25 cellular contexts compared by ENCODE assay signal in the genomic region with DNA sequence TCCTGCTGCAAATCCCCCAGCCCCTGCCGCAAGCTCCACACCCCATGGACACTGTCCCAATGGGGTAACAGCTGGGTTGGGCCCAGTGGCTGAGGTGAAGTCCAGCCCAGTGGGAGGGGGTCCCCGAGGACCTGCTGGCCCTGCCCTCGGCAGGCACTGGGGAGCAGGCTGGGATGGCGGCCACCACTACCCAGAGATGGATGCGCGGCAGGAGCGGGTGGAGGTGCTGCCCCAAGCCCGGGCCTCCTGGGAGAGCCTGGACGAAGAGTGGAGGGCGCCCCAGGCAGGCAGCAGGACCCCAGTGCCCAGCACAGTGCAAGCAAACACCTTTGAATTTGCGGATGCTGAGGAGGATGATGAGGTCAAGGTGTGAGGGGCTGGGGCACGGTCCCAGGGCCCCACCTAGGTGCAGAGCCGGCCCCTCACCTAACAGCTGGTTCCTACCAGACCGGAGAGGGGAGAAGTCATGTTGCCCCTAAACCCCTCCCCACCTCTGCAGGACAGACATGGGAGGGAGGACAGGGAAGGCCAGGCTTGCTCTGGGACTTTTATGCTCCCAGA. TPM values are rescaled to one million over a fixed set of nuclear protein-coding genes. Genes with fewer than 3 reads are reported as not detected.
DNase-seq lines count a peak whose midpoint lies in the region; ATAC-seq, FAIRE-seq and TF ChIP-seq lines count a peak whose summit lies in the region.
"Had no signal": no experiment of that assay in that cellular context is flagged by ENCODE, and none has a peak within 500 bp of the region (broad histone marks: within the 10 kb centered on the region; RNA-seq: fewer than 3 reads in every experiment).

No MANE protein-coding gene starts in this region.

- CTCF ChIA-PET in HCT116 (lab: Charles Lee) (interaction anchor here (0.8 to 10.7 kb wide), 6 partner anchors 23 to 309 kb away, joined by 3 to 238 read pairs (median 4); no protein-coding TSS in a partner anchor), K562 (lab: Yijun Ruan, JAX; ENCODE audit: low intra/inter-chr PET ratio) (no interaction called here)

- no peak for FAIRE-seq in K562 (lab: Jason Lieb, UNC)

- no peak for TF ChIP-seq POLR2A in HCT116 (IDR thresholded peaks at IDR 0.05; ENCODE audit: borderline replicate concordance, extremely low read depth, insufficient read depth, insufficient read length)
- peak; percentile 14 for TF ChIP-seq POLR2A in K562 (conservative IDR thresholded peaks at IDR 0.05)
- TF ChIP-seq POLR2A in right lobe of liver (IDR thresholded peaks at IDR 0.05) = peak; percentile 8

- peak overlapping the region; percentile 63 for H3K4me2 ChIP-seq in HCT116 (ENCODE audit: low read length)
- no peak overlapping the region for H3K4me2 ChIP-seq in K562 (ENCODE audit: insufficient read depth, low read length)

- no peak overlapping the region for H3K27ac Mint-ChIP-seq in natural killer cell
- H3K27ac Mint-ChIP-seq: activated naive CD4-positive, alpha-beta T cell treated with anti-CD3 and anti-CD28 coated beads for 36 hours; HFFc6; nephron progenitor cell; T-helper 17 cell had no signal

- in situ Hi-C loops in K562 (cut with MboI) = no loop called here

- no peak for TF ChIP-seq CTCF in HCT116 (IDR thresholded peaks at IDR 0.05 in 2 of 3, conservative IDR thresholded peaks at IDR 0.05 in 1 of 3; ENCODE audit: borderline replicate concordance in 1 of 3, insufficient read depth in 1 of 3, low read depth in 2 of 3, low read length in 2 of 3)
- TF ChIP-seq CTCF in K562 (IDR thresholded peaks at IDR 0.05 in 2 of 3, conservative IDR thresholded peaks at IDR 0.05 in 1 of 3; ENCODE audit: insufficient read depth in 2 of 3, low read depth in 1 of 3, low read length in 3 of 3) = no peak
- no peak for TF ChIP-seq CTCF in right lobe of liver (IDR thresholded peaks at IDR 0.05)
- no peak for TF ChIP-seq CTCF in natural killer cell (IDR thresholded peaks at IDR 0.05)
- TF ChIP-seq CTCF in GM10266 (IDR thresholded peaks at IDR 0.05; ENCODE audit: control insufficient read depth, insufficient read depth, low read depth, missing control alignments) = no peak

- H3K4me3 ChIP-seq in HCT116 (replicated peaks in 1 of 2; ENCODE audit: low read depth in 1 of 2, low read length in 2 of 2) (no peak overlapping the region), K562 (no peak overlapping the region), right lobe of liver (no peak overlapping the region)
- H3K4me3 ChIP-seq: psoas muscle, SJSA1, skin epidermis had no signal

- no peaks in the 10 kb centered on the region for H3K9me3 ChIP-seq in HCT116 (ENCODE audit: control insufficient read depth in 1 of 2, insufficient read depth in 1 of 2, low read depth in 1 of 2, low read length in 2 of 2)
- H3K9me3 ChIP-seq in K562 (replicated peaks; ENCODE audit: control insufficient read depth, insufficient read depth, low read depth, low read length) = no peaks in the 10 kb centered on the region
- H3K9me3 ChIP-seq in right lobe of liver = no peaks in the 10 kb centered on the region
- H3K9me3 ChIP-seq: psoas muscle, SJSA1 had no signal

- peaks cover 44% of the 10 kb centered on the region for H3K79me2 ChIP-seq in HCT116 (ENCODE audit: insufficient read depth, low read length)
- peaks cover 37% of the 10 kb centered on the region for H3K79me2 ChIP-seq in K562 (ENCODE audit: control insufficient read depth, insufficient read depth, low read length)

- BruUV-seq in HCT116 (replicated peaks; lab: Mats Ljungman, UMichigan) (no TSS peak), K562 (replicated peaks; lab: Mats Ljungman, UMichigan) (no TSS peak)

- DNase-seq in HCT116 (ENCODE audit: low read depth, low spot score) (no peak), K562 (ENCODE audit: extremely low read depth in 1 of 4, low spot score in 3 of 4) (no peak), right lobe of liver (no peak), substantia nigra (lab: John Stamatoyannopoulos, UW) (peak in 4 of 49 donors; percentile 40 to 53 (median 47)), natural killer cell (no peak), GM10266 (ENCODE audit: extremely low spot score) (no peak), inferior parietal cortex (ENCODE audit: extremely low spot score) (no peak), NCI-H510A treated with DMSO at 0.1 percent for 48 hours (lab: John Stamatoyannopoulos, UW) (no peak)
- DNase-seq: activated CD4-positive, alpha-beta T cell treated with anti-CD3 and anti-CD28 coated beads, Interleukin-2, amount 50 U/mL, for 48 hours; activated naive CD4-positive, alpha-beta T cell treated with anti-CD3 and anti-CD28 coated beads for 36 hours; EL; HFFc6; Karpas-422; NCI-H1092; NCI-H2029; NCI-H446; nephron progenitor cell; psoas muscle; stimulated activated CD4-positive, alpha-beta T cell treated with anti-CD3 and anti-CD28 coated beads, Interleukin-4, amount 100 ng/mL, for 4 hours; T-helper 17 cell; WERI-Rb-1 had no signal

- H3K4me1 Mint-ChIP-seq in natural killer cell = peaks cover 22 to 23% of the 10 kb centered on the region in 2 donors

- H3K9me2 ChIP-seq in HCT116 (ENCODE audit: insufficient read depth) = no peaks in the 10 kb centered on the region

- H3K27ac ChIP-seq in HCT116 (ENCODE audit: low read depth, low read length) = peak overlapping the region; percentile 72
- H3K27ac ChIP-seq in K562 (ENCODE audit: extremely low read depth, low read depth, low read length) = no peak overlapping the region
- H3K27ac ChIP-seq in right lobe of liver = peak overlapping the region; percentile 5 to 99 (median 41)
- H3K27ac ChIP-seq in substantia nigra (ENCODE audit: low read depth, low read length, poor library complexity, severe bottlenecking) = peak overlapping the region; percentile 98
- H3K27ac ChIP-seq: psoas muscle, SJSA1, WERI-Rb-1 had no signal

- H3K36me3 Mint-ChIP-seq in natural killer cell = no peaks in the 10 kb centered on the region

- H3K9me1 ChIP-seq in K562 (ENCODE audit: control insufficient read depth, insufficient read depth, low read length) = peaks cover 8% of the 10 kb centered on the region

- H3K4me1 ChIP-seq in HCT116 (ENCODE audit: control insufficient read depth in 1 of 2, insufficient read depth in 2 of 2, low read length in 2 of 2) (peaks cover 63 to 84% of the 10 kb centered on the region in 2 experiments), K562 (replicated peaks in 1 of 2; ENCODE audit: control insufficient read depth in 2 of 2, insufficient read depth in 2 of 2, low read length in 2 of 2) (peaks cover 13 to 41% of the 10 kb centered on the region in 2 experiments; a peak in 4 of 5 replicates), right lobe of liver (peaks cover 0 to 77% (median 51%) of the 10 kb centered on the region in 4 donors)

- H3K9me3 Mint-ChIP-seq in natural killer cell = no peaks in the 10 kb centered on the region
- H3K9me3 Mint-ChIP-seq: activated naive CD4-positive, alpha-beta T cell treated with anti-CD3 and anti-CD28 coated beads for 36 hours; HFFc6; nephron progenitor cell had no signal

- intact Hi-C loops in HCT116 (cut with micrococcal nuclease) = no loop called here
- intact Hi-C loops in K562 (cut with micrococcal nuclease) = no loop called here
- intact Hi-C loops in right lobe of liver (cut with DNase I) = no loop called here
- intact Hi-C loops in natural killer cell (cut with micrococcal nuclease) = loop anchor here (5.0 kb wide), 1 partner anchor 81 kb away; the partner anchor contains the start of gene MFNG

- no peak overlapping the region for H2AFZ ChIP-seq in HCT116 (ENCODE audit: low read depth, low read length, poor library complexity, severe bottlenecking)
- H2AFZ ChIP-seq in K562 (ENCODE audit: low read depth, low read length) = no peak overlapping the region

- no peak for TF ChIP-seq EP300 in K562 (IDR thresholded peaks at IDR 0.05; ENCODE audit: low read length)

- RAD21 ChIA-PET in HCT116 (lab: Charles Lee; ENCODE audit: low non-redundant PET in 1 of 2, low total read pairs in 2 of 2, uncharacterized antibody in 2 of 2, unreplicated experiment in 2 of 2) = interaction anchor here (0.6 to 1.5 kb wide), 5 partner anchors 22 to 252 kb away, joined by 3 read pairs; partner anchors contain the start of gene PDXP (in 1 of the 2)

- H3K9ac ChIP-seq in HCT116 (ENCODE audit: low read length) (peak overlapping the region; percentile 48), K562 (ENCODE audit: insufficient read depth in 1 of 2, low read depth in 2 of 2, low read length in 2 of 2) (no peak overlapping the region)

- H3K4me3 Mint-ChIP-seq in natural killer cell = no peak overlapping the region
- H3K4me3 Mint-ChIP-seq: activated naive CD4-positive, alpha-beta T cell treated with anti-CD3 and anti-CD28 coated beads for 36 hours; HFFc6; nephron progenitor cell; T-helper 17 cell had no signal

- H3K27me3 ChIP-seq in HCT116 (ENCODE audit: insufficient read depth, low read length) = no peaks in the 10 kb centered on the region
- no peaks in the 10 kb centered on the region for H3K27me3 ChIP-seq in K562 (ENCODE audit: control insufficient read depth in 2 of 2, insufficient read depth in 2 of 2, low read length in 2 of 2)
- H3K27me3 ChIP-seq in right lobe of liver = no peaks in the 10 kb centered on the region
- H3K27me3 ChIP-seq: SJSA1 had no signal

- POLR2A ChIA-PET in HCT116 (lab: Charles Lee) (interaction anchor here (0.6 to 3.2 kb wide), 8 partner anchors 19 to 252 kb away, joined by 3 to 9 read pairs (median 5); partner anchors contain the start of gene GGA1), K562 (lab: Yijun Ruan, JAX) (interaction anchor here (0.5 to 1.9 kb wide), 10 partner anchors 17 to 612 kb away, joined by 3 to 11 read pairs (median 4); no protein-coding TSS in a partner anchor)

- no peak for ATAC-seq in HCT116
- peak; percentile 9 for ATAC-seq in K562
- ATAC-seq in right lobe of liver = no peak
- ATAC-seq in natural killer cell = no peak
- ATAC-seq: psoas muscle, T-helper 17 cell had no signal

- H3K27me3 Mint-ChIP-seq in natural killer cell (ENCODE audit: low read depth in 2 of 2) = peaks cover 9 to 20% of the 10 kb centered on the region in 2 donors

- 87% methylated on average over 4 of the region's 14 CpGs for WGBS in K562 (ENCODE audit: insufficient coverage, low coverage, missing lambda C conversion rate)
- 65% methylated on average over 5 of the region's 14 CpGs for WGBS in right lobe of liver (ENCODE audit: insufficient coverage, low coverage, low lambda C conversion rate, missing lambda C conversion rate)

- peaks cover 3 to 34% of the 10 kb centered on the region in 2 experiments; a peak in 1 of 4 replicates for H3K36me3 ChIP-seq in HCT116 (ENCODE audit: control insufficient read depth in 1 of 2, insufficient read depth in 2 of 2, low read length in 2 of 2)
- peaks cover 44% of the 10 kb centered on the region; the same call in 2 of the 3 replicates for H3K36me3 ChIP-seq in K562 (ENCODE audit: control insufficient read depth, insufficient read depth, low read length)
- peaks cover 0 to 19% (median 7%) of the 10 kb centered on the region in 4 donors for H3K36me3 ChIP-seq in right lobe of liver

- TF ChIP-seq RAD21 in HCT116 (IDR thresholded peaks at IDR 0.05; ENCODE audit: low read depth) (no peak), K562 (CRISPR knock-in tag; conservative IDR thresholded peaks at IDR 0.05 in 1 of 2, IDR thresholded peaks at IDR 0.05 in 1 of 2) (no peak)

- H4K20me1 ChIP-seq in HCT116 (ENCODE audit: insufficient read depth) (peaks cover 6% of the 10 kb centered on the region; the same call in 1 of the 2 replicates), K562 (replicated peaks; ENCODE audit: control insufficient read depth, insufficient read depth, low read length) (peaks cover 56% of the 10 kb centered on the region)

RNA-seq across cellular contexts. Expression of gene CDC42EP1, which starts 8.2 kb away (rescaled TPM):
- total RNA-seq in HCT116 (2021; ENCODE audit: unreplicated experiment) = 160 TPM
- polyA plus RNA-seq in HCT116 (2012) = 184 and 199 TPM in 2 replicates
- 7.9 and 25.6 TPM in 2 replicates for total RNA-seq in K562 (2011; cell fraction: chromatin; rRNA removed; ENCODE audit: low replicate concordance)
- 22.5 and 24.0 TPM in 2 replicates for total RNA-seq in K562 (2011; cell fraction: nucleolus; rRNA removed)
- total RNA-seq in K562 (2011; cell fraction: nucleoplasm; rRNA removed) = 13.4 and 14.2 TPM in 2 replicates
- total RNA-seq in K562 (2014; rRNA removed) = 29.0 and 41.6 TPM in 2 replicates
- 2.7 and 3.2 TPM in 2 replicates for total RNA-seq in K562 (2014; rRNA removed; fragmentation: Illumina TruSeq; extraction: Trizol)
- total RNA-seq in K562 (2015; rRNA removed; fragmentation: Illumina TruSeq; extraction: Trizol) = 7.3 and 8.3 TPM in 2 replicates
- 62.8 and 70.2 TPM in 2 replicates for total RNA-seq in K562 (2021)
- polyA plus RNA-seq in K562 (2011; rRNA removed) = 4.0 and 13.8 TPM in 2 replicates
- polyA plus RNA-seq in K562 (2011; cell fraction: cytosol; rRNA removed) = 6.0 and 18.2 TPM in 2 replicates
- 9.9 and 15.1 TPM in 2 replicates for polyA plus RNA-seq in K562 (2011; cell fraction: nucleus; rRNA removed)
- 24.9 and 50.5 TPM in 2 replicates for polyA plus RNA-seq in K562 (2012)
- polyA plus RNA-seq in K562 (2014; fragmentation: Illumina TruSeq; extraction: Trizol) = 18.4 and 49.9 TPM in 2 replicates
- under 1 TPM; 0.67 to 0.69 TPM for polyA plus RNA-seq in K562 (2014; fragmentation: Nextera tagmentation; extraction: Ambion mirVana)
- 22.5 and 28.1 TPM in 2 replicates for polyA plus RNA-seq in K562 (2014; rRNA removed)
- polyA minus RNA-seq in K562 (2011; rRNA and poly(A)+ RNA removed) = 1.9 and 2.3 TPM in 2 replicates
- polyA minus RNA-seq in K562 (2011; cell fraction: cytosol; rRNA and poly(A)+ RNA removed) = 12.7 and 21.9 TPM in 2 replicates
- 10.2 and 10.6 TPM in 2 replicates for polyA minus RNA-seq in K562 (2011; cell fraction: nucleus; rRNA and poly(A)+ RNA removed)
- total RNA-seq in right lobe of liver = 100 to 1,000 TPM in 1 of 6 experiments, 10 to 100 TPM in 5; 29.2 to 117 (median 68.0) TPM
- under 1 TPM in 2 of 3 donors, not detected in 1; 0.27 to 0.78 TPM for total RNA-seq in natural killer cell
- total RNA-seq: T-helper 17 cell had no signal

RNA-seq across cellular contexts. Expression of gene LGALS2, which starts 11.4 kb away (rescaled TPM):
- total RNA-seq in HCT116 (2021; ENCODE audit: unreplicated experiment) = not detected
- 0.61 TPM in 1 of 2 replicates, not detected in the other for polyA plus RNA-seq in HCT116 (2012)
- total RNA-seq in K562 (2011; cell fraction: chromatin; rRNA removed; ENCODE audit: low replicate concordance) = not detected in 2 replicates
- not detected in 2 replicates for total RNA-seq in K562 (2011; cell fraction: nucleolus; rRNA removed)
- not detected in 2 replicates for total RNA-seq in K562 (2011; cell fraction: nucleoplasm; rRNA removed)
- total RNA-seq in K562 (2014; rRNA removed) = not detected in 2 replicates
- not detected in 2 replicates for total RNA-seq in K562 (2014; rRNA removed; fragmentation: Illumina TruSeq; extraction: Trizol)
- total RNA-seq in K562 (2015; rRNA removed; fragmentation: Illumina TruSeq; extraction: Trizol) = not detected in 2 replicates
- not detected in 2 replicates for total RNA-seq in K562 (2021)
- polyA plus RNA-seq in K562 (2011; rRNA removed) = not detected in 2 replicates
- not detected in 2 replicates for polyA plus RNA-seq in K562 (2011; cell fraction: cytosol; rRNA removed)
- not detected in 2 replicates for polyA plus RNA-seq in K562 (2011; cell fraction: nucleus; rRNA removed)
- 0.19 TPM in 1 of 2 replicates, not detected in the other for polyA plus RNA-seq in K562 (2012)
- polyA plus RNA-seq in K562 (2014; fragmentation: Illumina TruSeq; extraction: Trizol) = not detected in 2 replicates
- polyA plus RNA-seq in K562 (2014; fragmentation: Nextera tagmentation; extraction: Ambion mirVana) = not detected
- not detected in 2 replicates for polyA plus RNA-seq in K562 (2014; rRNA removed)
- polyA minus RNA-seq in K562 (2011; rRNA and poly(A)+ RNA removed) = not detected in 2 replicates
- polyA minus RNA-seq in K562 (2011; cell fraction: cytosol; rRNA and poly(A)+ RNA removed) = not detected in 2 replicates
- polyA minus RNA-seq in K562 (2011; cell fraction: nucleus; rRNA and poly(A)+ RNA removed) = not detected in 2 replicates
- total RNA-seq in right lobe of liver = under 1 TPM in 1 of 6 experiments, not detected in 5; 0.64 TPM
- total RNA-seq in natural killer cell = 1 to 10 TPM; 1.4 to 3.4 (median 2.6) TPM
- total RNA-seq: activated naive CD4-positive, alpha-beta T cell treated with anti-CD3 and anti-CD28 coated beads for 36 hours; cerebellum; HFFc6; lung microvascular endothelial cell; psoas muscle; SJSA1 had no signal

RNA-seq across cellular contexts. Expression of gene GGA1, which starts 40.1 kb away (rescaled TPM):
- 89.8 TPM for total RNA-seq in HCT116 (2021; ENCODE audit: unreplicated experiment)
- 61.4 and 61.5 TPM in 2 replicates for polyA plus RNA-seq in HCT116 (2012)
- total RNA-seq in K562 (2011; cell fraction: chromatin; rRNA removed; ENCODE audit: low replicate concordance) = 235 and 500 TPM in 2 replicates
- total RNA-seq in K562 (2011; cell fraction: nucleolus; rRNA removed) = 281 and 297 TPM in 2 replicates
- total RNA-seq in K562 (2011; cell fraction: nucleoplasm; rRNA removed) = 245 and 253 TPM in 2 replicates
- total RNA-seq in K562 (2014; rRNA removed) = 48.0 and 51.3 TPM in 2 replicates
- 19.7 and 24.2 TPM in 2 replicates for total RNA-seq in K562 (2014; rRNA removed; fragmentation: Illumina TruSeq; extraction: Trizol)
- 29.9 and 31.1 TPM in 2 replicates for total RNA-seq in K562 (2015; rRNA removed; fragmentation: Illumina TruSeq; extraction: Trizol)
- total RNA-seq in K562 (2021) = 57.1 and 61.3 TPM in 2 replicates
- polyA plus RNA-seq in K562 (2011; rRNA removed) = 50.4 and 53.3 TPM in 2 replicates
- 27.8 and 56.0 TPM in 2 replicates for polyA plus RNA-seq in K562 (2011; cell fraction: cytosol; rRNA removed)
- 156 and 291 TPM in 2 replicates for polyA plus RNA-seq in K562 (2011; cell fraction: nucleus; rRNA removed)
- 41.4 and 63.8 TPM in 2 replicates for polyA plus RNA-seq in K562 (2012)
- polyA plus RNA-seq in K562 (2014; fragmentation: Illumina TruSeq; extraction: Trizol) = 31.6 and 42.5 TPM in 2 replicates
- 1 to 10 TPM; 1.5 to 1.9 TPM for polyA plus RNA-seq in K562 (2014; fragmentation: Nextera tagmentation; extraction: Ambion mirVana)
- 69.5 and 71.3 TPM in 2 replicates for polyA plus RNA-seq in K562 (2014; rRNA removed)
- polyA minus RNA-seq in K562 (2011; rRNA and poly(A)+ RNA removed) = 26.8 and 33.7 TPM in 2 replicates
- polyA minus RNA-seq in K562 (2011; cell fraction: cytosol; rRNA and poly(A)+ RNA removed) = 20.7 and 22.7 TPM in 2 replicates
- 56.9 and 57.8 TPM in 2 replicates for polyA minus RNA-seq in K562 (2011; cell fraction: nucleus; rRNA and poly(A)+ RNA removed)
- 10 to 100 TPM; 18.4 to 27.3 (median 24.1) TPM for total RNA-seq in right lobe of liver
- total RNA-seq in natural killer cell = 10 to 100 TPM; 69.3 to 87.8 (median 80.2) TPM

RNA-seq across cellular contexts. Expression of gene CARD10, which starts 49.3 kb away (rescaled TPM):
- total RNA-seq in HCT116 (2021; ENCODE audit: unreplicated experiment) (32.0 TPM), K562 (2014; rRNA removed) (4.2 and 4.4 TPM in 2 replicates), K562 (2014; rRNA removed; fragmentation: Illumina TruSeq; extraction: Trizol) (0.57 and 0.84 TPM in 2 replicates), K562 (2015; rRNA removed; fragmentation: Illumina TruSeq; extraction: Trizol) (1.6 TPM in 2 replicates), K562 (2021) (4.6 and 5.8 TPM in 2 replicates), right lobe of liver (10 to 100 TPM in 5 of 6 experiments, 1 to 10 TPM in 1; 9.0 to 27.8 (median 14.2) TPM), natural killer cell (under 1 TPM; 0.09 to 0.16 (median 0.10) TPM)
- polyA plus RNA-seq in HCT116 (2012) = 22.8 and 27.4 TPM in 2 replicates
- 5.4 and 20.1 TPM in 2 replicates for total RNA-seq in K562 (2011; cell fraction: chromatin; rRNA removed; ENCODE audit: low replicate concordance)
- total RNA-seq in K562 (2011; cell fraction: nucleolus; rRNA removed) = 9.2 and 11.7 TPM in 2 replicates
- 6.9 and 8.3 TPM in 2 replicates for total RNA-seq in K562 (2011; cell fraction: nucleoplasm; rRNA removed)
- polyA plus RNA-seq in K562 (2011; rRNA removed) (3.0 and 4.2 TPM in 2 replicates), K562 (2014; fragmentation: Illumina TruSeq; extraction: Trizol) (1.5 and 3.2 TPM in 2 replicates), K562 (2014; fragmentation: Nextera tagmentation; extraction: Ambion mirVana) (under 1 TPM; 0.13 to 0.20 TPM), K562 (2014; rRNA removed) (3.6 and 5.8 TPM in 2 replicates)
- polyA plus RNA-seq in K562 (2011; cell fraction: cytosol; rRNA removed) = 4.8 and 9.8 TPM in 2 replicates
- 14.1 and 18.7 TPM in 2 replicates for polyA plus RNA-seq in K562 (2011; cell fraction: nucleus; rRNA removed)
- polyA plus RNA-seq in K562 (2012) = 2.4 and 4.6 TPM in 2 replicates
- 1.2 and 1.3 TPM in 2 replicates for polyA minus RNA-seq in K562 (2011; rRNA and poly(A)+ RNA removed)
- polyA minus RNA-seq in K562 (2011; cell fraction: cytosol; rRNA and poly(A)+ RNA removed) = 5.9 TPM in 2 replicates
- polyA minus RNA-seq in K562 (2011; cell fraction: nucleus; rRNA and poly(A)+ RNA removed) = 4.6 and 4.7 TPM in 2 replicates
- total RNA-seq: activated naive CD4-positive, alpha-beta T cell treated with anti-CD3 and anti-CD28 coated beads for 36 hours had no signal

Comparison
In these comparisons a context has a peak if more than half of its experiments do, and no peak if none do; other contexts are left out.
1. Of the 22 proteins assayed by ChIP-seq in both K562 and HCT116: peak only in K562: POLR2A, POLR2AphosphoS5 and ZBTB33; only in HCT116: none; in both: none; in neither: 19.